8 cellular contexts compared by ENCODE assay signal in genomic region chr3:152595975-152596832, GRCh38.
DNase-seq lines count a peak whose midpoint lies in the region; ATAC-seq, FAIRE-seq and TF ChIP-seq lines count a peak whose summit lies in the region.

No MANE protein-coding gene starts in this region.

- CTCF ChIA-PET in A673 (lab: Charles Lee) (no interaction called here), endothelial cell of umbilical vein (lab: Charles Lee) (interaction anchor here (0.9 to 2.4 kb wide), 8 partner anchors 13 to 238 kb away, joined by 3 to 16 read pairs (median 4); no protein-coding TSS in a partner anchor)

- H3K4me2 ChIP-seq in OCI-LY3 (ENCODE audit: low read length) (peak overlapping the region; percentile 63), endothelial cell of umbilical vein (ENCODE audit: insufficient read depth, low read length) (peak overlapping the region; percentile 87)

- H3K79me2 ChIP-seq in OCI-LY3 (ENCODE audit: low read length) (no peaks in the 10 kb centered on the region), endothelial cell of umbilical vein (ENCODE audit: control insufficient read depth, insufficient read depth, low read length) (no peaks in the 10 kb centered on the region)

- POLR2A ChIA-PET in A673 (lab: Charles Lee; ENCODE audit: low non-redundant PET) = no interaction called here
- POLR2A ChIA-PET in endothelial cell of umbilical vein (lab: Charles Lee) = interaction anchor here (0.6 kb wide), 1 partner anchor 328 kb away, joined by 3 read pairs; the partner anchor contains the start of gene MBNL1
- POLR2A ChIA-PET in naive thymus-derived CD8-positive, alpha-beta T cell (lab: Charles Lee) = no interaction called here

- peaks cover 0 to 2% (median 0%) of the 10 kb centered on the region in 9 donors for H3K9me3 Mint-ChIP-seq in naive thymus-derived CD8-positive, alpha-beta T cell

- H3K9me3 ChIP-seq in A673 (ENCODE audit: low read depth, low read length, poor library complexity, severe bottlenecking) (no peaks in the 10 kb centered on the region), OCI-LY3 (ENCODE audit: insufficient read depth, low read length) (no peaks in the 10 kb centered on the region), endothelial cell of umbilical vein (replicated peaks; ENCODE audit: control insufficient read depth, insufficient read depth, low read length) (no peaks in the 10 kb centered on the region)

- TF ChIP-seq CTCF in A673 (conservative IDR thresholded peaks at IDR 0.05; ENCODE audit: low read depth, low read length) (no peak), OCI-LY3 (IDR thresholded peaks at IDR 0.05; ENCODE audit: low read depth, low read length) (no peak), endothelial cell of umbilical vein (IDR thresholded peaks at IDR 0.05; ENCODE audit: extremely low read depth in 1 of 2, insufficient read depth in 1 of 2, low read depth in 1 of 2, low read length in 2 of 2) (no peak)

- H4K20me1 ChIP-seq in OCI-LY3 (ENCODE audit: insufficient read depth, low read length) (no peaks in the 10 kb centered on the region), endothelial cell of umbilical vein (replicated peaks; ENCODE audit: control insufficient read depth, extremely low read depth, insufficient read depth, low read length) (no peaks in the 10 kb centered on the region)

- DNase-seq in A673 (ENCODE audit: low spot score) = peak; percentile 68
- peak; percentile 97 for DNase-seq in endothelial cell of umbilical vein (ENCODE audit: low read depth, low spot score)
- DNase-seq in naive thymus-derived CD8-positive, alpha-beta T cell = peak in 5 of 10 donors; percentile 1 to 36 (median 8)
- no peak for DNase-seq in NCI-H748 treated with DMSO at 0.1 percent for 48 hours (lab: John Stamatoyannopoulos, UW)
- DNase-seq in NCI-H2029 (lab: John Stamatoyannopoulos, UW) = no peak

- H3K4me3 ChIP-seq in A673 (ENCODE audit: low read depth, low read length, poor library complexity, severe bottlenecking) = no peak overlapping the region
- peak overlapping the region; percentile 35; the same call in 1 of the 2 replicates for H3K4me3 ChIP-seq in OCI-LY3 (ENCODE audit: low read length)
- H3K4me3 ChIP-seq in endothelial cell of umbilical vein (replicated peaks in 1 of 3; ENCODE audit: insufficient read depth in 1 of 3, low read depth in 1 of 3, low read length in 3 of 3) = peak overlapping the region in 1 of 3 experiments; percentile 42

- H3K4me3 Mint-ChIP-seq in naive thymus-derived CD8-positive, alpha-beta T cell = peak overlapping the region; percentile 2 to 72 (median 50)

- intact Hi-C loops in A673 (cut with micrococcal nuclease; ENCODE audit: unreplicated experiment) = no loop called here
- intact Hi-C loops in endothelial cell of umbilical vein (cut with micrococcal nuclease) = loop anchor here (2.0 to 5.0 kb wide), 4 partner anchors 21 to 829 kb away; partner anchors contain the start of gene P2RY1

- no peaks in the 10 kb centered on the region for H3K36me3 Mint-ChIP-seq in naive thymus-derived CD8-positive, alpha-beta T cell

- peak; percentile 97 for FAIRE-seq in endothelial cell of umbilical vein (lab: Jason Lieb, UNC)

- H3K27ac Mint-ChIP-seq in naive thymus-derived CD8-positive, alpha-beta T cell = peak overlapping the region; percentile 50 to 95 (median 86)

- TF ChIP-seq POLR2A in endothelial cell of umbilical vein (IDR thresholded peaks at IDR 0.05; ENCODE audit: low read depth, low read length) = peak; percentile 55

- ATAC-seq in GM18867 (IDR thresholded peaks at IDR 0.05; ENCODE audit: unreplicated experiment) = peak; percentile 100
- ATAC-seq in HG03025 (IDR thresholded peaks at IDR 0.05; ENCODE audit: low FRiP score, unreplicated experiment) = peak; percentile 99
- peak; percentile 70 to 83 for ATAC-seq in naive thymus-derived CD8-positive, alpha-beta T cell

- BruUV-seq in A673 (replicated peaks; lab: Mats Ljungman, UMichigan) = no TSS peak
- BruUV-seq in endothelial cell of umbilical vein (replicated peaks; lab: Mats Ljungman, UMichigan) = no TSS peak

- H3K4me1 Mint-ChIP-seq in naive thymus-derived CD8-positive, alpha-beta T cell = peaks cover 12 to 21% (median 17%) of the 10 kb centered on the region in 4 donors

- H3K9ac ChIP-seq in OCI-LY3 (ENCODE audit: low read length) (peak overlapping the region; percentile 33), endothelial cell of umbilical vein (replicated peaks; ENCODE audit: extremely low read depth, insufficient read depth, low read length) (peak overlapping the region; percentile 51)

- H3K27me3 Mint-ChIP-seq in naive thymus-derived CD8-positive, alpha-beta T cell = no peaks in the 10 kb centered on the region

- H3K4me1 ChIP-seq in A673 (ENCODE audit: insufficient read depth, low read length, poor library complexity, severe bottlenecking) = peaks cover 11% of the 10 kb centered on the region
- peaks cover 14% of the 10 kb centered on the region for H3K4me1 ChIP-seq in OCI-LY3 (ENCODE audit: low read length)
- peaks cover 14% of the 10 kb centered on the region for H3K4me1 ChIP-seq in endothelial cell of umbilical vein (ENCODE audit: control insufficient read depth, extremely low read depth, insufficient read depth, low read length)

- H3K27me3 ChIP-seq in A673 (replicated peaks; ENCODE audit: insufficient read depth, low read depth, low read length, poor library complexity) (no peaks in the 10 kb centered on the region), OCI-LY3 (ENCODE audit: low read depth, low read length) (no peaks in the 10 kb centered on the region), endothelial cell of umbilical vein (ENCODE audit: control insufficient read depth in 2 of 2, insufficient read depth in 2 of 2, low read length in 2 of 2) (no peaks in the 10 kb centered on the region)

- dilution Hi-C loops in endothelial cell of umbilical vein (cut with MboI; ENCODE audit: extremely low pct_ligation_motif_present, low sequenced_read_pairs) = no loop called here

- no peaks in the 10 kb centered on the region for H3K36me3 ChIP-seq in A673 (ENCODE audit: insufficient read depth, low read length, poor library complexity, severe bottlenecking)
- H3K36me3 ChIP-seq in OCI-LY3 (replicated peaks; ENCODE audit: low read depth, low read length) = no peaks in the 10 kb centered on the region
- no peaks in the 10 kb centered on the region for H3K36me3 ChIP-seq in endothelial cell of umbilical vein (ENCODE audit: control insufficient read depth in 2 of 2, extremely low read depth in 1 of 2, insufficient read depth in 2 of 2, low read length in 2 of 2)

- peak overlapping the region; percentile 56 for H3K27ac ChIP-seq in A673 (ENCODE audit: low read depth, low read length, poor library complexity, severe bottlenecking)
- H3K27ac ChIP-seq in OCI-LY3 (ENCODE audit: low read length) = peak overlapping the region; percentile 77
- peak overlapping the region; percentile 78 for H3K27ac ChIP-seq in endothelial cell of umbilical vein (ENCODE audit: insufficient read depth, low read depth, low read length)

- H3K9me1 ChIP-seq in endothelial cell of umbilical vein (replicated peaks; ENCODE audit: control insufficient read depth, extremely low read depth, insufficient read depth, low read length) = no peaks in the 10 kb centered on the region

- peak overlapping the region; percentile 48 for H2AFZ ChIP-seq in OCI-LY3 (ENCODE audit: low read depth, low read length)
- peak overlapping the region; percentile 54 for H2AFZ ChIP-seq in endothelial cell of umbilical vein (ENCODE audit: low read depth, low read length)

TF ChIP-seq in endothelial cell of umbilical vein, 7 proteins besides CTCF, POLR2A, EP300 and RAD21:
- TF ChIP-seq GATA2 (IDR thresholded peaks at IDR 0.05; ENCODE audit: insufficient read depth, insufficient read length, low read depth, low read length) (peak; percentile 78), POLR2AphosphoS5 (IDR thresholded peaks at IDR 0.05; ENCODE audit: insufficient read depth, low read depth, low read length) (peak; percentile 47), JUN (IDR thresholded peaks at IDR 0.05; ENCODE audit: borderline replicate concordance, insufficient read depth, insufficient read length, low read depth) (no peak)

Comparison
In these comparisons a context has a peak if more than half of its experiments do, and no peak if none do; other contexts are left out.
1. DNase-seq: peak in A673 (single experiment) and endothelial cell of umbilical vein (single experiment); none in NCI-H748 treated with DMSO at 0.1 percent for 48 hours (single experiment) and NCI-H2029 (single experiment).
2. Peak in every context shown above with its lines, with median percentiles within 50 percentile points of each other: H3K27ac ChIP-seq and ATAC-seq.